ENCODE assay signal across 8 cellular contexts in genomic region chrY:26670360-26671077, GRCh38.
DNase-seq lines count a peak whose midpoint lies in the region; ATAC-seq, FAIRE-seq and TF ChIP-seq lines count a peak whose summit lies in the region.
"Not testable (repeated sequence)": the region's sequence is repeated elsewhere in the genome, so short reads cannot be mapped to it uniquely, and the experiment has no call there.

No MANE protein-coding gene starts in this region.

- ATAC-seq in heart right ventricle: peak in 5 of 8 donors; percentile 34 to 75 (median 66)

- peak; percentile 19 for TF ChIP-seq POLR2A in prostate gland (IDR thresholded peaks at IDR 0.05)

- not testable (repeated sequence) for H3K4me1 ChIP-seq in heart right ventricle; prostate gland (replicated peaks); tibial artery

- peak; percentile 6 for DNase-seq in Daoy (ENCODE audit: low read depth)
- peak; percentile 1 for DNase-seq in HCEC 1CT
- peak; percentile 37 for DNase-seq in RCC 7860 (ENCODE audit: low spot score)
- peak; percentile 61 for DNase-seq in activated CD8-positive, alpha-beta memory T cell treated with anti-CD3 and anti-CD28 coated beads, Interleukin-2, amount 50 U/mL, for 48 hours
- DNase-seq in cerebellar cortex (ENCODE audit: low spot score): peak; percentile 16
- DNase-seq in heart right ventricle: peak; percentile 13 to 41
- DNase-seq in prostate gland (ENCODE audit: low spot score): peak; percentile 51
- peak; percentile 31 to 73 for DNase-seq in tibial artery

- H3K36me3 ChIP-seq in heart right ventricle, prostate gland, tibial artery: not testable (repeated sequence)

- FAIRE-seq in RCC 7860 (lab: Jason Lieb, UNC): not testable (repeated sequence)

- H3K27ac ChIP-seq in heart right ventricle, prostate gland, tibial artery: not testable (repeated sequence)

- H3K27me3 ChIP-seq in heart right ventricle; prostate gland (replicated peaks; ENCODE audit: insufficient read depth); tibial artery: not testable (repeated sequence)

- intact Hi-C loops in heart right ventricle (cut with DNase I); prostate gland (cut with DNase I); tibial artery (cut with DNase I; ENCODE audit: low total_unique reads): not testable (repeated sequence)

- H3K4me3 ChIP-seq in heart right ventricle, prostate gland, tibial artery: not testable (repeated sequence)

- TF ChIP-seq CTCF in heart right ventricle (IDR thresholded peaks at IDR 0.05); prostate gland (IDR thresholded peaks at IDR 0.05); tibial artery (IDR thresholded peaks at IDR 0.05): not testable (repeated sequence)

- WGBS in heart right ventricle, 2 donors: 72 to 77% methylated on average over 19 of the region's 19 CpGs
- 70% methylated on average over 19 of the region's 19 CpGs for WGBS in prostate gland

- H3K9me3 ChIP-seq in heart right ventricle (peaks cover 0 to 28% (median 15%) of the 10 kb centered on the region in 11 donors), tibial artery (peaks cover 0 to 20% (median 0%) of the 10 kb centered on the region in 3 donors)
- not testable (repeated sequence) for H3K9me3 ChIP-seq in prostate gland

Comparison
In these comparisons a context has a peak if more than half of its experiments do, and no peak if none do; other contexts are left out.
1. DNase-seq: peak in every context shown above with its lines; median percentile 61 in activated CD8-positive, alpha-beta memory T cell treated with anti-CD3 and anti-CD28 coated beads, Interleukin-2, amount 50 U/mL, for 48 hours; 52 in tibial artery; 51 in prostate gland; 37 in RCC 7860; 27 in heart right ventricle; 16 in cerebellar cortex; 6 in Daoy; 1 in HCEC 1CT.